Comparison of ENCODE assay signal across 22 cellular contexts in the genomic region with DNA sequence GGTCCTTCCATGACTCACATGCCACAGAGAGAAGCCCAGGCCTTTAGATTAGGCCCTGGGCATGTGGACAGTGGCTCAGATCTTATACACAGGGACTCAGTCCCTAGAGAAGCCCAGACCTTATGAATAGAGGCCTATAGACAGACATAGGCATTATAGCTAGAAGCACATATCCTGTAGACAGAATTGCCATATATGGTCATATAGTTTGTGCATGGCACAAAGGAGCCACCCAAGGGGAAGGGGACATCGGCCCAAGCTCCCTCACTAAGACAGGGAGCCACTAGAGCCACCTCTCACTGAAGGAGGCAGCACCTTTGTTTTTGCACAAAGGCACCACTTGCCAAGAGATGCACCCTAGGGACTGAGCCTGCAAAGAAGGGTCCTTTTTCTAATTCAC. TPM values are rescaled to one million over a fixed set of nuclear protein-coding genes. Genes with fewer than 3 reads are reported as not detected.
DNase-seq lines count a peak whose midpoint lies in the region; ATAC-seq and TF ChIP-seq lines count a peak whose summit lies in the region.
"Had no signal": no experiment of that assay in that cellular context is flagged by ENCODE, and none has a peak within 500 bp of the region (broad histone marks: within the 10 kb centered on the region; RNA-seq: fewer than 3 reads in every experiment).

No MANE protein-coding gene starts in this region.

- no peak overlapping the region for H3K27ac ChIP-seq in sigmoid colon

- TF ChIP-seq CTCF in brain (conservative IDR thresholded peaks at IDR 0.05) (no peak), sigmoid colon (IDR thresholded peaks at IDR 0.05) (no peak)

- H3K9me3 ChIP-seq in sigmoid colon: no peaks in the 10 kb centered on the region
- H3K9me3 ChIP-seq: Caco-2, SK-N-SH had no signal

- intact Hi-C loops in sigmoid colon (cut with DNase I): no loop called here

- H3K9me3 Mint-ChIP-seq in activated CD4-positive, alpha-beta T cell treated with anti-CD3 and anti-CD28 coated beads, Interleukin-2, amount 10 ng/mL, durations not matched to agents 7 days and 5 days: no peaks in the 10 kb centered on the region
- H3K9me3 Mint-ChIP-seq in brain: peaks cover 0 to 6% (median 0%) of the 10 kb centered on the region in 5 experiments
- H3K9me3 Mint-ChIP-seq: HFFc6 had no signal

- peaks cover 4% of the 10 kb centered on the region for H3K36me3 Mint-ChIP-seq in activated CD4-positive, alpha-beta T cell treated with anti-CD3 and anti-CD28 coated beads, Interleukin-2, amount 10 ng/mL, durations not matched to agents 7 days and 5 days (ENCODE audit: low read depth)
- no peaks in the 10 kb centered on the region for H3K36me3 Mint-ChIP-seq in brain
- H3K36me3 Mint-ChIP-seq: CD4-positive, CD25-positive, alpha-beta regulatory T cell had no signal

- no peak for ATAC-seq in HG03378 (IDR thresholded peaks at IDR 0.05; ENCODE audit: unreplicated experiment)

- H3K27ac Mint-ChIP-seq in activated CD4-positive, alpha-beta T cell treated with anti-CD3 and anti-CD28 coated beads, Interleukin-2, amount 10 ng/mL, durations not matched to agents 7 days and 5 days: peak overlapping the region; percentile 31
- H3K27ac Mint-ChIP-seq in brain: peak overlapping the region in 3 of 5 experiments; percentile 19 to 81 (median 52)
- H3K27ac Mint-ChIP-seq: HFFc6 had no signal

- peaks cover 0 to 35% (median 32%) of the 10 kb centered on the region in 4 donors for H3K4me1 ChIP-seq in sigmoid colon

- CTCF ChIA-PET in activated CD4-positive, alpha-beta T cell treated with anti-CD3 and anti-CD28 coated beads, Interleukin-2, amount 10 ng/mL, durations not matched to agents 7 days and 5 days (lab: Charles Lee): interaction anchor here (0.8 to 3.3 kb wide), 7 partner anchors 9 to 90 kb away, joined by 3 to 24 read pairs (median 4); a partner anchor contains a TSS

- H3K27me3 Mint-ChIP-seq in activated CD4-positive, alpha-beta T cell treated with anti-CD3 and anti-CD28 coated beads, Interleukin-2, amount 10 ng/mL, durations not matched to agents 7 days and 5 days: peaks cover 34% of the 10 kb centered on the region
- H3K27me3 Mint-ChIP-seq in brain: peaks cover 16% of the 10 kb centered on the region

- H3K27me3 ChIP-seq in sigmoid colon: peaks cover 22 to 27% (median 25%) of the 10 kb centered on the region in 3 donors

- H3K4me1 Mint-ChIP-seq in activated CD4-positive, alpha-beta T cell treated with anti-CD3 and anti-CD28 coated beads, Interleukin-2, amount 10 ng/mL, durations not matched to agents 7 days and 5 days: peaks cover 79% of the 10 kb centered on the region
- H3K4me1 Mint-ChIP-seq in brain: peaks cover 58% of the 10 kb centered on the region

- POLR2A ChIA-PET in activated CD4-positive, alpha-beta T cell treated with anti-CD3 and anti-CD28 coated beads, Interleukin-2, amount 10 ng/mL, durations not matched to agents 7 days and 5 days (lab: Charles Lee): interaction anchor here (0.6 kb wide), 1 partner anchor 84 kb away, joined by 5 read pairs; no protein-coding TSS in a partner anchor

- WGBS in sigmoid colon, 2 donors: 65 to 83% methylated on average over 1 of the region's 1 CpG

- H3K4me3 ChIP-seq in sigmoid colon: no peak overlapping the region

- no peak for DNase-seq in activated CD4-positive, alpha-beta T cell treated with anti-CD3 and anti-CD28 coated beads, Interleukin-2, amount 10 ng/mL, durations not matched to agents 7 days and 5 days
- no peak for DNase-seq in activated CD4-positive, alpha-beta T cell treated with anti-CD3 and anti-CD28 coated beads for 4 hours
- peak; percentile 2 for DNase-seq in sigmoid colon
- no peak for DNase-seq in HPDE6-E6E7 (ENCODE audit: extremely low spot score)
- DNase-seq: Caco-2; CD4-positive, CD25-positive, alpha-beta regulatory T cell; H7; HFFc6; IMR-90; Karpas-422; MM.1S; NCI-H1092; NCI-H1694 treated with DMSO at 0.1 percent for 48 hours; NCI-H510A; NCI-H774; OCI-M1; SHP77; SK-N-SH had no signal

- no peak for TF ChIP-seq EP300 in sigmoid colon (IDR thresholded peaks at IDR 0.05)

- H3K36me3 ChIP-seq in sigmoid colon: no peaks in the 10 kb centered on the region

- no peak for TF ChIP-seq POLR2A in sigmoid colon (IDR thresholded peaks at IDR 0.05)

- H3K4me3 Mint-ChIP-seq in activated CD4-positive, alpha-beta T cell treated with anti-CD3 and anti-CD28 coated beads, Interleukin-2, amount 10 ng/mL, durations not matched to agents 7 days and 5 days: no peak overlapping the region
- peak overlapping the region in 4 of 5 experiments; percentile 25 to 67 (median 52) for H3K4me3 Mint-ChIP-seq in brain
- H3K4me3 Mint-ChIP-seq: HFFc6 had no signal

RNA-seq across cellular contexts. Expression of a gene that starts 2.3 kb away (rescaled TPM):
- total RNA-seq in activated CD4-positive, alpha-beta T cell treated with anti-CD3 and anti-CD28 coated beads, Interleukin-2, amount 10 ng/mL, durations not matched to agents 7 days and 5 days: 1 to 10 TPM; 2.3 to 2.7 TPM
- polyA plus RNA-seq in brain (ENCODE audit: insufficient read depth, low read depth, low replicate concordance) (34.9 TPM), sigmoid colon (1 to 10 TPM; 8.4 to 9.0 (median 8.5) TPM)
- 1 to 10 TPM in 3 of 4 donors, under 1 TPM in 1; 0.27 to 3.0 (median 1.9) TPM for total RNA-seq in sigmoid colon

RNA-seq across cellular contexts. Expression of a gene that starts 12.8 kb away (rescaled TPM):
- total RNA-seq in activated CD4-positive, alpha-beta T cell treated with anti-CD3 and anti-CD28 coated beads, Interleukin-2, amount 10 ng/mL, durations not matched to agents 7 days and 5 days: 1 to 10 TPM; 8.2 to 8.3 TPM
- polyA plus RNA-seq in brain (ENCODE audit: insufficient read depth, low read depth, low replicate concordance): 1.6 TPM
- 1 to 10 TPM; 1.6 to 5.0 (median 3.1) TPM for total RNA-seq in sigmoid colon
- polyA plus RNA-seq in sigmoid colon: 10 to 100 TPM; 10.2 to 22.2 (median 12.0) TPM

RNA-seq across cellular contexts. Expression of a gene that starts 25.3 kb away (rescaled TPM):
- total RNA-seq in activated CD4-positive, alpha-beta T cell treated with anti-CD3 and anti-CD28 coated beads, Interleukin-2, amount 10 ng/mL, durations not matched to agents 7 days and 5 days: 10 to 100 TPM; 40.2 to 45.0 TPM
- polyA plus RNA-seq in brain (ENCODE audit: insufficient read depth, low read depth, low replicate concordance) (40.1 TPM), sigmoid colon (100 to 1,000 TPM in 1 of 3 donors, 10 to 100 TPM in 2; 37.8 to 186 (median 55.9) TPM)
- total RNA-seq in sigmoid colon: 10 to 100 TPM; 42.6 to 66.7 (median 53.1) TPM

RNA-seq across cellular contexts. Expression of a gene that starts 42.7 kb away (rescaled TPM):
- not detected for total RNA-seq in activated CD4-positive, alpha-beta T cell treated with anti-CD3 and anti-CD28 coated beads, Interleukin-2, amount 10 ng/mL, durations not matched to agents 7 days and 5 days
- not detected for polyA plus RNA-seq in brain (ENCODE audit: insufficient read depth, low read depth, low replicate concordance)
- under 1 TPM in 1 of 4 donors, not detected in 3; 0.16 TPM for total RNA-seq in sigmoid colon
- polyA plus RNA-seq in sigmoid colon: under 1 TPM in 1 of 3 donors, not detected in 2; 0.09 TPM
- total RNA-seq: Caco-2, H7, HFFc6, HT1080, IMR-90 had no signal
- polyA plus RNA-seq: AG04450; CD4-positive, CD25-positive, alpha-beta regulatory T cell; IMR-90; SK-N-SH had no signal

RNA-seq across cellular contexts. Expression of a gene that starts 42.8 kb away (rescaled TPM):
- under 1 TPM; 0.50 to 0.73 TPM for total RNA-seq in activated CD4-positive, alpha-beta T cell treated with anti-CD3 and anti-CD28 coated beads, Interleukin-2, amount 10 ng/mL, durations not matched to agents 7 days and 5 days
- polyA plus RNA-seq in brain (ENCODE audit: insufficient read depth, low read depth, low replicate concordance) (0.81 TPM), sigmoid colon (1 to 10 TPM in 1 of 3 donors, not detected in 2; 2.0 TPM)
- total RNA-seq in sigmoid colon: under 1 TPM in 3 of 4 donors, not detected in 1; 0.27 to 0.49 (median 0.36) TPM
- total RNA-seq: IMR-90 had no signal
- polyA plus RNA-seq: CD4-positive, CD25-positive, alpha-beta regulatory T cell had no signal
